Comparison of ENCODE assay signal across 21 cellular contexts in the genomic region with DNA sequence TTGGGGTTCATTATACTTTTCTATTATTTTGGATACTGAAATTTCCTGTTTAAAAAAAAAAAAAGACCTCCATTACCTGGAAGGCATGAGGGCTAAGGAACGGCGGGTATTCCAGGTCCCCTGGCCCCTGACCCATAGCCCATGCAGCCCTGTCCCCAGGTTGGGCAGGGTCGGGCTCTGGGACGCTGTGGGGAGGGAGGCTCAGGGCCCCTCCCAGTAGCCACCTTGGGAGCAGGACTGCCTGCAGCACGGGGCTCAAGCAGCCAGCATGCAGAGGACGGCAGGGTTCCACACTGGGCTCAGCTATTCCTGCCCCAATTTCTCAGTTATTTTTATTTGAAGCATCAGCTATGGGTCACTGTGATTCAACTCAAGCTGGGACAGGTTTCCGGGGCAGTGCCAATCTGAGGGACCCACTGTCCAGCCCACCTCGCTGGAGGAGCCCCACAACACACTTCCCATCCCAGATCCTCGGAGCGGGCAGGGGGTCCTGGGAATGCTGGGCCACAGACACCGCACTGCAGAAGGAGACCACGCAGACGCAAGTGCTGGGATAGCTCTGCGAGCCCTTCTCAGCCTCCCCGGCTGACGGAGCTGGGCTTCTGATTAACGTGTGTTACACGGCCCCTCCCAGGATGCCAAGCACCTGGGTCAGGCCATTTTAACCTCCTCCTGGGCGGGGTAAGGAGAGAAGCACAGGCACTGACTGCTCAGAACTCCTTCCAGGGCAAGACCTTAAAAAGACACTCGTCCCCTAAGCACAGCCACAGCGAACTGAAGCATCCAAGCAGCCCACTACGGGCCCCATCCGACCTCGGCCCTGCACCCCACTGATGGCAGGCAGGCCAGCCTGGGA.
"Had no signal": no experiment of that assay in that cellular context is flagged by ENCODE, and none has a peak within 500 bp of the region (broad histone marks: within the 10 kb centered on the region; RNA-seq: fewer than 3 reads in every experiment).

No MANE protein-coding gene starts in this region.

- H3K36me3 ChIP-seq: colonic mucosa, neural progenitor cell had no signal

- ATAC-seq: activated T-helper 17 cell treated with anti-CD3 and anti-CD28 coated beads, Interleukin-2, amount 50 U/mL, for 72 hours; gastrocnemius medialis; heart left ventricle; left ventricle myocardium superior; naive thymus-derived CD4-positive, alpha-beta T cell had no signal

- H3K4me1 ChIP-seq: colonic mucosa, neural progenitor cell, pancreas, right lobe of liver had no signal

- H3K27me3 Mint-ChIP-seq: activated T-helper 17 cell treated with anti-CD3 and anti-CD28 coated beads, Interleukin-2, amount 50 U/mL, for 72 hours; brain; naive thymus-derived CD4-positive, alpha-beta T cell had no signal

- H3K4me3 ChIP-seq: colonic mucosa, gastrocnemius medialis, heart left ventricle, neural progenitor cell, pancreas, right lobe of liver had no signal

- H3K9ac ChIP-seq: neural progenitor cell had no signal

- H3K4me3 Mint-ChIP-seq: activated naive CD4-positive, alpha-beta T cell treated with anti-CD3 and anti-CD28 coated beads for 36 hours; activated T-helper 17 cell treated with anti-CD3 and anti-CD28 coated beads, Interleukin-2, amount 50 U/mL, for 72 hours; brain; naive thymus-derived CD4-positive, alpha-beta T cell; neural progenitor cell had no signal

- H3K27ac ChIP-seq: colonic mucosa, gastrocnemius medialis, heart left ventricle, neural progenitor cell, pancreas, right lobe of liver had no signal

- FAIRE-seq: pancreas, urothelium cell line had no signal

- H3K9me3 ChIP-seq: colonic mucosa, gastrocnemius medialis, heart left ventricle, pancreas, right lobe of liver had no signal

- H3K4me1 Mint-ChIP-seq: neural progenitor cell had no signal

- H3K36me3 Mint-ChIP-seq: brain, neural progenitor cell had no signal

- H3K27ac Mint-ChIP-seq: activated naive CD4-positive, alpha-beta T cell treated with anti-CD3 and anti-CD28 coated beads for 36 hours; brain; naive thymus-derived CD4-positive, alpha-beta T cell; neural progenitor cell had no signal

- H3K9me3 Mint-ChIP-seq: activated naive CD4-positive, alpha-beta T cell treated with anti-CD3 and anti-CD28 coated beads for 36 hours; activated T-helper 17 cell treated with anti-CD3 and anti-CD28 coated beads, Interleukin-2, amount 50 U/mL, for 72 hours; brain; naive thymus-derived CD4-positive, alpha-beta T cell; neural progenitor cell had no signal

- DNase-seq: activated CD4-positive, alpha-beta T cell treated with anti-CD3 and anti-CD28 coated beads, Interleukin-2, amount 50 U/mL, for 1 hour; activated naive CD4-positive, alpha-beta T cell treated with anti-CD3 and anti-CD28 coated beads for 36 hours; activated T-cell treated with anti-CD3 and anti-CD28 coated beads for 4 hours; anterior cingulate cortex; central memory CD4-positive, alpha-beta T cell; colonic mucosa; gastrocnemius medialis; heart left ventricle; kidney glomerular epithelial cell; left ventricle myocardium superior; mesenchymal stem cell; naive thymus-derived CD4-positive, alpha-beta T cell; stimulated activated naive CD4-positive, alpha-beta T cell; T-helper 1 cell; T-helper 9 cell had no signal
